Comparison of ENCODE assay signal across 12 cellular contexts in genomic region chr20:22905667-22906066, GRCh38.
A peak's percentile ranks its signal among the peaks of the same experiment; 100 is the strongest.
DNase-seq lines count a peak whose midpoint lies in the region; ATAC-seq and TF ChIP-seq lines count a peak whose summit lies in the region.
"Had no signal": no experiment of that assay in that cellular context is flagged by ENCODE, and none has a peak within 500 bp of the region (broad histone marks: within the 10 kb centered on the region; RNA-seq: fewer than 3 reads in every experiment).

No MANE protein-coding gene starts in this region.

- H3K4me3 ChIP-seq in GM12865 (ENCODE audit: low read depth, low read length) (no peak overlapping the region), fibroblast of lung (replicated peaks in 1 of 4; ENCODE audit: control extremely low read depth in 1 of 4, insufficient read depth in 1 of 4, low read depth in 3 of 4, low read length in 4 of 4) (no peak overlapping the region), sigmoid colon (no peak overlapping the region), transverse colon (no peak overlapping the region), WERI-Rb-1 (ENCODE audit: low read depth, low read length) (no peak overlapping the region)

- DNase-seq in GM12865 (ENCODE audit: low read depth) (peak; percentile 23), fibroblast of lung (ENCODE audit: low read depth in 2 of 2) (peak; percentile 4 to 59), sigmoid colon (peak; percentile 60), transverse colon (no peak), DMS 273 treated with DMSO at 0.1 percent for 48 hours (lab: John Stamatoyannopoulos, UW) (no peak), WERI-Rb-1 (no peak)
- DNase-seq: central memory CD4-positive, alpha-beta T cell; NCI-H2107; RPMI8226; stimulated activated CD4-positive, alpha-beta T cell treated with anti-CD3 and anti-CD28 coated beads, Interleukin-12 subunit alpha, Interleukin-12 subunit beta, amount 100 ng/mL, for 4 hours had no signal

- H3K4me1 ChIP-seq in fibroblast of lung (ENCODE audit: control insufficient read depth, extremely low read depth, insufficient read depth, low read length), result no peaks in the 10 kb centered on the region
- no peaks in the 10 kb centered on the region for H3K4me1 ChIP-seq in sigmoid colon
- H3K4me1 ChIP-seq in transverse colon, result no peaks in the 10 kb centered on the region

- H3K27me3 ChIP-seq in fibroblast of lung (ENCODE audit: control insufficient read depth, insufficient read depth, low read length), result peaks cover 2% of the 10 kb centered on the region
- H3K27me3 ChIP-seq in sigmoid colon, result no peaks in the 10 kb centered on the region
- H3K27me3 ChIP-seq in transverse colon, result no peaks in the 10 kb centered on the region
- H3K27me3 ChIP-seq in WERI-Rb-1 (ENCODE audit: insufficient read depth, low read depth, severe bottlenecking), result peaks cover 71% of the 10 kb centered on the region

- no peaks in the 10 kb centered on the region for H3K36me3 ChIP-seq in fibroblast of lung (ENCODE audit: control insufficient read depth, insufficient read depth, low read length)
- H3K36me3 ChIP-seq in sigmoid colon, result no peaks in the 10 kb centered on the region
- H3K36me3 ChIP-seq in transverse colon, result no peaks in the 10 kb centered on the region
- H3K36me3 ChIP-seq in WERI-Rb-1, result no peaks in the 10 kb centered on the region

- no peak overlapping the region for H3K27ac ChIP-seq in fibroblast of lung (ENCODE audit: insufficient read depth, low read length)
- no peak overlapping the region for H3K27ac ChIP-seq in sigmoid colon
- H3K27ac ChIP-seq in transverse colon, result no peak overlapping the region
- no peak overlapping the region for H3K27ac ChIP-seq in WERI-Rb-1

- no peak overlapping the region for H2AFZ ChIP-seq in fibroblast of lung (ENCODE audit: low read length)

- TF ChIP-seq EP300 in sigmoid colon (IDR thresholded peaks at IDR 0.05) (no peak), transverse colon (IDR thresholded peaks at IDR 0.05; ENCODE audit: low read depth) (no peak)

- peak; percentile 65 for ATAC-seq in HG03039 (IDR thresholded peaks at IDR 0.05; ENCODE audit: unreplicated experiment)
- no peak for ATAC-seq in GM18517 (IDR thresholded peaks at IDR 0.05; ENCODE audit: unreplicated experiment)

- H3K9ac ChIP-seq in fibroblast of lung (ENCODE audit: insufficient read depth, low read length), result no peak overlapping the region

- TF ChIP-seq POLR2A in sigmoid colon (IDR thresholded peaks at IDR 0.05) (no peak), transverse colon (IDR thresholded peaks at IDR 0.05) (no peak)

- TF ChIP-seq CTCF in GM12865 (IDR thresholded peaks at IDR 0.05; ENCODE audit: insufficient read depth, low read depth, low read length, missing control alignments) (no peak), fibroblast of lung (conservative IDR thresholded peaks at IDR 0.05 in 1 of 2, IDR thresholded peaks at IDR 0.05 in 1 of 2; ENCODE audit: low read depth in 1 of 2, low read length in 2 of 2) (no peak), sigmoid colon (IDR thresholded peaks at IDR 0.05) (no peak), transverse colon (IDR thresholded peaks at IDR 0.05) (no peak), WERI-Rb-1 (IDR thresholded peaks at IDR 0.05; ENCODE audit: low read depth, low read length) (no peak)

- H3K4me2 ChIP-seq in fibroblast of lung (ENCODE audit: extremely low read depth, insufficient read depth, low read length), result no peak overlapping the region

- intact Hi-C loops in sigmoid colon (cut with DNase I) (no loop called here), transverse colon (cut with DNase I; ENCODE audit: low total_unique reads) (no loop called here)

- H3K9me3 ChIP-seq in fibroblast of lung (ENCODE audit: control insufficient read depth, insufficient read depth, low read depth, low read length) (no peaks in the 10 kb centered on the region), sigmoid colon (peaks cover 0 to 3% (median under 1%) of the 10 kb centered on the region in 4 donors), transverse colon (peaks cover 0 to 5% of the 10 kb centered on the region in 2 donors), WERI-Rb-1 (ENCODE audit: severe bottlenecking) (no peaks in the 10 kb centered on the region)

- WGBS in sigmoid colon, 2 donors, result 42 to 70% methylated on average over 10 of the region's 10 CpGs
- WGBS in transverse colon (ENCODE audit: low coverage in 1 of 2), 2 donors, result 50% methylated on average over 10 of the region's 10 CpGs; no CpG with 5 or more reads in 1 of the 2 donors

- no peaks in the 10 kb centered on the region for H4K20me1 ChIP-seq in fibroblast of lung (ENCODE audit: control insufficient read depth, extremely low read depth, insufficient read depth, low read length)

- in situ Hi-C loops in transverse colon (cut with MboI; ENCODE audit: low pct_ligation_motif_present in 1 of 4, low pct_unique_long_range_greater_than_20kb in 1 of 4, low sequenced_read_pairs in 3 of 4), result no loop called here

- no peaks in the 10 kb centered on the region for H3K79me2 ChIP-seq in fibroblast of lung (ENCODE audit: control insufficient read depth, insufficient read depth, low read length)

Comparison
In these comparisons a context has a peak if more than half of its experiments do, and no peak if none do; other contexts are left out.
1. DNase-seq: peak in GM12865 (single experiment), fibroblast of lung (2 of 2) and sigmoid colon (single experiment); none in transverse colon (single experiment), DMS 273 treated with DMSO at 0.1 percent for 48 hours (single experiment) and WERI-Rb-1 (single experiment).